8 cellular contexts compared by ENCODE assay signal in genomic region chr1:31413405-31414005, GRCh38. TPM values are rescaled to one million over a fixed set of nuclear protein-coding genes. Genes with fewer than 3 reads are reported as not detected.
DNase-seq lines count a peak whose midpoint lies in the region; ATAC-seq and TF ChIP-seq lines count a peak whose summit lies in the region.

No MANE protein-coding gene starts in this region.

- intact Hi-C loops in sigmoid colon (cut with DNase I), result no loop called here

- H3K27me3 ChIP-seq in adipocyte (replicated peaks; ENCODE audit: control insufficient read depth, insufficient read depth, low read length) (peaks cover 2% of the 10 kb centered on the region), hepatocyte (no peaks in the 10 kb centered on the region), sigmoid colon (peaks cover 18 to 47% (median 37%) of the 10 kb centered on the region in 3 donors)

- TF ChIP-seq CTCF in AG09309 (IDR thresholded peaks at IDR 0.05; ENCODE audit: control insufficient read depth, insufficient read depth, low read depth, low read length, missing control alignments) (no peak), hepatocyte (IDR thresholded peaks at IDR 0.05; ENCODE audit: poor library complexity) (peak; percentile 1), sigmoid colon (IDR thresholded peaks at IDR 0.05) (no peak)

- H3K36me3 ChIP-seq in adipocyte (ENCODE audit: control insufficient read depth, insufficient read depth, low read length, severe bottlenecking), result no peaks in the 10 kb centered on the region
- H3K36me3 ChIP-seq in hepatocyte (replicated peaks; ENCODE audit: insufficient read depth, low read depth), result no peaks in the 10 kb centered on the region
- no peaks in the 10 kb centered on the region for H3K36me3 ChIP-seq in sigmoid colon

- H3K27ac ChIP-seq in hepatocyte (peak overlapping the region; percentile 98), sigmoid colon (peak overlapping the region in 2 of 4 donors; percentile 41 to 59)

- ATAC-seq in GM18498 (IDR thresholded peaks at IDR 0.05; ENCODE audit: unreplicated experiment), result peak; percentile 39
- no peak for ATAC-seq in HG03378 (IDR thresholded peaks at IDR 0.05; ENCODE audit: unreplicated experiment)
- no peak for ATAC-seq in GM21576 (IDR thresholded peaks at IDR 0.05; ENCODE audit: unreplicated experiment)

- DNase-seq in AG09309 (ENCODE audit: low read depth) (no peak), NCI-H69 (lab: John Stamatoyannopoulos, UW) (peak; percentile 64), adipocyte (ENCODE audit: low read depth) (peak; percentile 77), hepatocyte (ENCODE audit: low spot score) (peak; percentile 85), sigmoid colon (peak; percentile 79)

- no peak for TF ChIP-seq EP300 in sigmoid colon (IDR thresholded peaks at IDR 0.05)

- TF ChIP-seq POLR2A in sigmoid colon (IDR thresholded peaks at IDR 0.05), result no peak

- H3K4me2 ChIP-seq in hepatocyte, result peak overlapping the region; percentile 96

- WGBS in hepatocyte (ENCODE audit: low lambda C conversion rate, missing lambda C conversion rate), result under 1% methylated on average over 49 of the region's 56 CpGs
- WGBS in sigmoid colon, 2 donors, result 1% methylated on average over 56 of the region's 56 CpGs

- no peaks in the 10 kb centered on the region for H4K20me1 ChIP-seq in hepatocyte (ENCODE audit: insufficient read depth, poor library complexity, severe bottlenecking)

- peaks cover 37% of the 10 kb centered on the region for H3K4me1 ChIP-seq in adipocyte (ENCODE audit: control insufficient read depth, insufficient read depth, low read length)
- peaks cover 19% of the 10 kb centered on the region for H3K4me1 ChIP-seq in hepatocyte (ENCODE audit: insufficient read depth)
- H3K4me1 ChIP-seq in sigmoid colon, result peaks cover 0 to 16% (median 14%) of the 10 kb centered on the region in 4 donors

- H3K9me2 ChIP-seq in hepatocyte (replicated peaks; ENCODE audit: insufficient read depth), result no peaks in the 10 kb centered on the region

- H3K79me2 ChIP-seq in hepatocyte, result peaks cover 34% of the 10 kb centered on the region

- H2AFZ ChIP-seq in hepatocyte, result peak overlapping the region; percentile 73

- H3K4me3 ChIP-seq in AG09309 (ENCODE audit: control insufficient read depth, low read depth, low read length) (peak overlapping the region; percentile 78), adipocyte (ENCODE audit: low read length) (peak overlapping the region; percentile 84), hepatocyte (peak overlapping the region; percentile 99), sigmoid colon (peak overlapping the region; percentile 26 to 61 (median 59))

- peak overlapping the region; percentile 90 for H3K9ac ChIP-seq in adipocyte (ENCODE audit: low read length)

- H3K9me3 ChIP-seq in adipocyte (ENCODE audit: control insufficient read depth, low read length) (no peaks in the 10 kb centered on the region), hepatocyte (ENCODE audit: low read depth) (no peaks in the 10 kb centered on the region), sigmoid colon (no peaks in the 10 kb centered on the region)

RNA-seq across cellular contexts. Expression of gene SERINC2, which starts 0.5 kb away (rescaled TPM):
- total RNA-seq in hepatocyte (53.6 and 70.2 TPM in 2 replicates), sigmoid colon (under 1 TPM; 0.33 to 0.81 (median 0.63) TPM)
- polyA plus RNA-seq in hepatocyte (154 and 164 TPM in 2 replicates), sigmoid colon (100 to 1,000 TPM; 134 to 254 (median 219) TPM)

RNA-seq across cellular contexts. Expression of gene FABP3, which starts 40.6 kb away (rescaled TPM):
- total RNA-seq in hepatocyte, result 23.9 and 39.1 TPM in 2 replicates
- 50.1 and 65.5 TPM in 2 replicates for polyA plus RNA-seq in hepatocyte
- total RNA-seq in sigmoid colon, result 10 to 100 TPM in 3 of 4 donors, 1 to 10 TPM in 1; 6.4 to 26.3 (median 19.6) TPM
- polyA plus RNA-seq in sigmoid colon, result 10 to 100 TPM; 10.0 to 31.2 (median 16.4) TPM

Comparison
In these comparisons a context has a peak if more than half of its experiments do, and no peak if none do; other contexts are left out.
1. RNA of gene SERINC2, which starts 0.5 kb away (total RNA-seq): 53.6 to 70.2 TPM in hepatocyte; 0.33 to 0.81 TPM in sigmoid colon; every median in the first group is over 10 times any median in the second.
2. Peak in every context shown above with its lines, with median percentiles within 50 percentile points of each other: H3K4me3 ChIP-seq.